Comparison of ENCODE assay signal across 9 cellular contexts in genomic region chr18:21179590-21180220, GRCh38.
DNase-seq lines count a peak whose midpoint lies in the region; ATAC-seq and TF ChIP-seq lines count a peak whose summit lies in the region.
"Had no signal": no experiment of that assay in that cellular context is flagged by ENCODE, and none has a peak within 500 bp of the region (broad histone marks: within the 10 kb centered on the region; RNA-seq: fewer than 3 reads in every experiment).

No MANE protein-coding gene starts in this region.

- TF ChIP-seq CTCF in AG10803 (conservative IDR thresholded peaks at IDR 0.05; ENCODE audit: low read length) (peak; percentile 87), endothelial cell (IDR thresholded peaks at IDR 0.05; ENCODE audit: unreplicated experiment) (peak; percentile 69), mucosa of descending colon (IDR thresholded peaks at IDR 0.05) (peak; percentile 28), tibial artery (IDR thresholded peaks at IDR 0.05) (peak; percentile 65 to 72)

- POLR2A ChIA-PET in activated CD4-positive, alpha-beta T cell treated with anti-CD3 and anti-CD28 coated beads for 36 hours (lab: Charles Lee) = no interaction called here

- H3K4me3 Mint-ChIP-seq in activated CD4-positive, alpha-beta T cell treated with anti-CD3 and anti-CD28 coated beads for 36 hours = no peak overlapping the region
- H3K4me3 Mint-ChIP-seq in endothelial cell (ENCODE audit: unreplicated experiment) = no peak overlapping the region

- H3K27me3 Mint-ChIP-seq in activated CD4-positive, alpha-beta T cell treated with anti-CD3 and anti-CD28 coated beads for 36 hours = no peaks in the 10 kb centered on the region
- no peaks in the 10 kb centered on the region for H3K27me3 Mint-ChIP-seq in endothelial cell (ENCODE audit: unreplicated experiment)

- H3K4me3 ChIP-seq in AG10803 (ENCODE audit: low read length) (no peak overlapping the region), mucosa of descending colon (no peak overlapping the region), tibial artery (no peak overlapping the region)
- H3K4me3 ChIP-seq: skin epidermis had no signal

- CTCF ChIA-PET in activated CD4-positive, alpha-beta T cell treated with anti-CD3 and anti-CD28 coated beads for 36 hours (lab: Charles Lee) = interaction anchor here (0.6 to 4.3 kb wide), 16 partner anchors 8 to 192 kb away, joined by 3 to 49 read pairs (median 4); no protein-coding TSS in a partner anchor

- ATAC-seq in GM18517 (IDR thresholded peaks at IDR 0.05; ENCODE audit: unreplicated experiment) = peak; percentile 82
- ATAC-seq in HG03175 (IDR thresholded peaks at IDR 0.05; ENCODE audit: unreplicated experiment) = peak; percentile 67
- peak; percentile 71 for ATAC-seq in activated CD4-positive, alpha-beta T cell treated with anti-CD3 and anti-CD28 coated beads for 36 hours
- ATAC-seq in mucosa of descending colon = peak; percentile 72

- H3K4me1 Mint-ChIP-seq in activated CD4-positive, alpha-beta T cell treated with anti-CD3 and anti-CD28 coated beads for 36 hours = peaks cover 4% of the 10 kb centered on the region
- H3K4me1 Mint-ChIP-seq in endothelial cell (ENCODE audit: unreplicated experiment) = no peaks in the 10 kb centered on the region

- H3K27me3 ChIP-seq in tibial artery = no peaks in the 10 kb centered on the region

- H3K36me3 ChIP-seq in mucosa of descending colon (ENCODE audit: low read depth) = no peaks in the 10 kb centered on the region
- no peaks in the 10 kb centered on the region for H3K36me3 ChIP-seq in tibial artery

- intact Hi-C loops in activated CD4-positive, alpha-beta T cell treated with anti-CD3 and anti-CD28 coated beads for 36 hours (cut with DNase I, micrococcal nuclease) = loop anchor here (5.0 to 10.0 kb wide), 3 partner anchors 127 to 215 kb away; no protein-coding TSS in a partner anchor
- intact Hi-C loops in mucosa of descending colon (cut with DNase I, micrococcal nuclease) (loop anchor here in 1 of 2 donors (10.0 kb wide), 2 partner anchors 55 to 265 kb away; no protein-coding TSS in a partner anchor), tibial artery (cut with DNase I; ENCODE audit: low total_unique reads) (loop anchor here (10.0 kb wide), 1 partner anchor 205 kb away; no protein-coding TSS in a partner anchor)

- H3K9me3 ChIP-seq in mucosa of descending colon (no peaks in the 10 kb centered on the region), tibial artery (no peaks in the 10 kb centered on the region)

- DNase-seq in AG10803 (ENCODE audit: low read depth) (peak; percentile 68), NCI-H345 (lab: John Stamatoyannopoulos, UW) (peak; percentile 71), endothelial cell (ENCODE audit: low spot score) (peak; percentile 67), mucosa of descending colon (peak in 1 of 3 donors; percentile 77), tibial artery (peak in 1 of 2 donors; percentile 33)
- DNase-seq in activated CD4-positive, alpha-beta T cell treated with anti-CD3 and anti-CD28 coated beads for 36 hours = peak; percentile 66

- no peaks in the 10 kb centered on the region for H3K36me3 Mint-ChIP-seq in activated CD4-positive, alpha-beta T cell treated with anti-CD3 and anti-CD28 coated beads for 36 hours (ENCODE audit: low read depth)
- H3K36me3 Mint-ChIP-seq in endothelial cell (ENCODE audit: low read depth, unreplicated experiment) = no peaks in the 10 kb centered on the region

- H3K4me1 ChIP-seq in mucosa of descending colon (ENCODE audit: low read depth) = no peaks in the 10 kb centered on the region
- H3K4me1 ChIP-seq in tibial artery = no peaks in the 10 kb centered on the region

- no peak overlapping the region for H3K27ac Mint-ChIP-seq in activated CD4-positive, alpha-beta T cell treated with anti-CD3 and anti-CD28 coated beads for 36 hours
- no peak overlapping the region for H3K27ac Mint-ChIP-seq in endothelial cell (ENCODE audit: unreplicated experiment)

- no peak overlapping the region for H3K27ac ChIP-seq in tibial artery
- H3K27ac ChIP-seq: skin epidermis had no signal

- no peaks in the 10 kb centered on the region for H3K9me3 Mint-ChIP-seq in activated CD4-positive, alpha-beta T cell treated with anti-CD3 and anti-CD28 coated beads for 36 hours (ENCODE audit: low read depth)
- H3K9me3 Mint-ChIP-seq in endothelial cell (ENCODE audit: unreplicated experiment) = no peaks in the 10 kb centered on the region

Comparison
In these comparisons a context has a peak if more than half of its experiments do, and no peak if none do; other contexts are left out.
1. CTCF ChIP-seq: peak in every context shown above with its lines; median percentile 87 in AG10803; 69 in endothelial cell; 68 in tibial artery; 28 in mucosa of descending colon.